Comparison of ENCODE assay signal across 22 cellular contexts in genomic region chr6:166610104-166610503, GRCh38. TPM values are rescaled to one million over a fixed set of nuclear protein-coding genes. Genes with fewer than 3 reads are reported as not detected.
DNase-seq lines count a peak whose midpoint lies in the region; ATAC-seq and TF ChIP-seq lines count a peak whose summit lies in the region.
"Had no signal": no experiment of that assay in that cellular context is flagged by ENCODE, and none has a peak within 500 bp of the region (broad histone marks: within the 10 kb centered on the region; RNA-seq: fewer than 3 reads in every experiment).

No MANE protein-coding gene starts in this region.

- no peak overlapping the region for H2BK5ac ChIP-seq in H9 (ENCODE audit: insufficient read length, low read length)

- H3K9me3 ChIP-seq in A673 (ENCODE audit: low read depth, low read length, poor library complexity, severe bottlenecking) (no peaks in the 10 kb centered on the region), H9 (ENCODE audit: control insufficient read depth, low read depth, low read length) (no peaks in the 10 kb centered on the region), iPS-15b (ENCODE audit: control insufficient read depth, insufficient read depth, low read length) (no peaks in the 10 kb centered on the region), parathyroid adenoma (ENCODE audit: control insufficient read depth, low read length) (no peaks in the 10 kb centered on the region)
- H3K9me3 ChIP-seq: BLaER1, Caco-2, Peyer's patch had no signal

- H3K23me2 ChIP-seq in H9 (ENCODE audit: insufficient read length, low read depth, low read length, poor library complexity, severe bottlenecking): no peaks in the 10 kb centered on the region

- no peaks in the 10 kb centered on the region for H3K27me3 Mint-ChIP-seq in H9 (ENCODE audit: low read depth)
- H3K27me3 Mint-ChIP-seq: CD4-positive, alpha-beta T cell; IgD-negative memory B cell had no signal

- H3K23ac ChIP-seq in H9 (ENCODE audit: insufficient read length, low read depth, low read length): no peak overlapping the region

- H3K79me2 ChIP-seq in H9 (ENCODE audit: insufficient read depth, low read length) (peaks cover 3% of the 10 kb centered on the region; the same call in 1 of the 2 replicates), parathyroid adenoma (peaks cover 35% of the 10 kb centered on the region)

- H3K9me3 Mint-ChIP-seq in H9: no peaks in the 10 kb centered on the region
- H3K9me3 Mint-ChIP-seq: CD4-positive, alpha-beta T cell; IgD-negative memory B cell had no signal

- no peak for TF ChIP-seq CTCF in A673 (conservative IDR thresholded peaks at IDR 0.05; ENCODE audit: low read depth, low read length)
- no peak for TF ChIP-seq CTCF in H9 (conservative IDR thresholded peaks at IDR 0.05)
- no peak for TF ChIP-seq CTCF in parathyroid adenoma (IDR thresholded peaks at IDR 0.05)

- no peak overlapping the region for H2BK12ac ChIP-seq in H9 (ENCODE audit: insufficient read length, low read depth, low read length)

- H4K8ac ChIP-seq in H9 (replicated peaks; ENCODE audit: insufficient read length, low read depth, low read length): no peak overlapping the region

- H3K4me1 Mint-ChIP-seq in H9: peaks cover 23 to 27% of the 10 kb centered on the region in 2 experiments
- H3K4me1 Mint-ChIP-seq: IgD-negative memory B cell had no signal

- no peaks in the 10 kb centered on the region for H3K4me1 ChIP-seq in A673 (ENCODE audit: insufficient read depth, low read length, poor library complexity, severe bottlenecking)
- peaks cover 1% of the 10 kb centered on the region; the same call in 1 of the 2 replicates for H3K4me1 ChIP-seq in H9 (ENCODE audit: insufficient read depth, low read length)
- peaks cover 4% of the 10 kb centered on the region for H3K4me1 ChIP-seq in iPS-15b (ENCODE audit: control insufficient read depth, insufficient read depth, low read length)
- peaks cover 59% of the 10 kb centered on the region for H3K4me1 ChIP-seq in parathyroid adenoma
- H3K4me1 ChIP-seq: BLaER1, Caco-2 had no signal

- no peak overlapping the region for H3K9ac ChIP-seq in H9 (ENCODE audit: extremely low read depth, insufficient read length, low read length)
- peak overlapping the region; percentile 60 for H3K9ac ChIP-seq in iPS-15b (ENCODE audit: low read depth, low read length)
- H3K9ac ChIP-seq in parathyroid adenoma: no peak overlapping the region
- H3K9ac ChIP-seq: BLaER1 had no signal

- peak; percentile 25 for DNase-seq in A673 (ENCODE audit: low spot score)
- no peak for DNase-seq in H9
- no peak for DNase-seq in left lobe of liver (ENCODE audit: low spot score)
- DNase-seq in activated CD4-positive, CD25-positive, alpha-beta regulatory T cell (lab: John Stamatoyannopoulos, UW): no peak
- no peak for DNase-seq in NCI-H128 (lab: John Stamatoyannopoulos, UW; ENCODE audit: unreplicated experiment)
- DNase-seq: ACHN; Caco-2; CD4-positive, alpha-beta T cell; DMS 273 treated with DMSO at 0.1 percent for 48 hours; DMS79 treated with DMSO at 0.1 percent for 48 hours; MV-4-11; NCI-H1105 treated with DMSO at 0.1 percent for 48 hours; NCI-H1694 treated with DMSO at 0.1 percent for 48 hours; NCI-H2081 treated with DMSO at 0.1 percent for 48 hours; NCI-H510A treated with DMSO at 0.1 percent for 48 hours; NCI-H82; Peyer's patch had no signal

- H3K4ac ChIP-seq in H9 (ENCODE audit: low read depth, low read length): no peak overlapping the region

- POLR2A ChIA-PET in A673 (lab: Charles Lee; ENCODE audit: low non-redundant PET): no interaction called here

- H3K36me3 ChIP-seq in A673 (ENCODE audit: insufficient read depth, low read length, poor library complexity, severe bottlenecking): no peaks in the 10 kb centered on the region
- H3K36me3 ChIP-seq in iPS-15b (ENCODE audit: control insufficient read depth, insufficient read depth, low read length): no peaks in the 10 kb centered on the region
- no peaks in the 10 kb centered on the region for H3K36me3 ChIP-seq in parathyroid adenoma (ENCODE audit: control insufficient read depth, insufficient read depth, low read length)
- H3K36me3 ChIP-seq: BLaER1, Peyer's patch had no signal

- CTCF ChIA-PET in A673 (lab: Charles Lee): interaction anchor here (0.7 kb wide), 1 partner anchor 30 kb away, joined by 7 read pairs; no protein-coding TSS in a partner anchor

- H3K27ac ChIP-seq in A673 (ENCODE audit: low read depth, low read length, poor library complexity, severe bottlenecking): no peak overlapping the region
- H3K27ac ChIP-seq in H9 (ENCODE audit: insufficient read length, low read depth, low read length): no peak overlapping the region
- H3K27ac ChIP-seq in parathyroid adenoma: peak overlapping the region; percentile 37
- H3K27ac ChIP-seq: BLaER1 had no signal

- intact Hi-C loops in A673 (cut with micrococcal nuclease; ENCODE audit: unreplicated experiment): no loop called here

- H3K36me3 Mint-ChIP-seq in H9 (ENCODE audit: insufficient read depth in 1 of 3, low read depth in 3 of 3): peaks cover 0 to 3% (median 0%) of the 10 kb centered on the region in 3 experiments; a peak in 2 of 7 replicates
- H3K36me3 Mint-ChIP-seq: IgD-negative memory B cell had no signal

- no peak overlapping the region for H4K5ac ChIP-seq in H9 (ENCODE audit: insufficient read length, low read depth, low read length)

- H3K14ac ChIP-seq in H9 (ENCODE audit: insufficient read depth, low read length): no peak overlapping the region

- peaks cover 2% of the 10 kb centered on the region for H3K79me1 ChIP-seq in H9 (ENCODE audit: insufficient read depth, low read depth, low read length, poor library complexity, severe bottlenecking)

- H3K27me3 ChIP-seq in A673 (replicated peaks; ENCODE audit: insufficient read depth, low read depth, low read length, poor library complexity): no peaks in the 10 kb centered on the region
- H3K27me3 ChIP-seq in H9 (ENCODE audit: insufficient read depth, low read length): no peaks in the 10 kb centered on the region
- H3K27me3 ChIP-seq in iPS-15b (ENCODE audit: control insufficient read depth, insufficient read depth, low read length): no peaks in the 10 kb centered on the region
- no peaks in the 10 kb centered on the region for H3K27me3 ChIP-seq in parathyroid adenoma (ENCODE audit: control insufficient read depth, insufficient read depth, low read length)
- H3K27me3 ChIP-seq: BLaER1, Peyer's patch had no signal

- H3K18ac ChIP-seq in H9 (ENCODE audit: insufficient read length, low read depth, low read length): no peak overlapping the region

- H3K4me3 Mint-ChIP-seq in H9: peak overlapping the region in 1 of 2 experiments; percentile 61; a peak in 3 of 5 replicates
- H3K4me3 Mint-ChIP-seq: CD4-positive, alpha-beta T cell; IgD-negative memory B cell had no signal

- H3K4me3 ChIP-seq in A673 (ENCODE audit: low read depth, low read length, poor library complexity, severe bottlenecking): no peak overlapping the region
- H3K4me3 ChIP-seq in iPS-15b (ENCODE audit: low read depth, low read length): no peak overlapping the region
- no peak overlapping the region for H3K4me3 ChIP-seq in parathyroid adenoma (ENCODE audit: low read depth, low read length)
- H3K4me3 ChIP-seq: BLaER1, Peyer's patch had no signal

- H3K4me2 ChIP-seq in H9 (ENCODE audit: insufficient read depth, insufficient read length, low read length) (no peak overlapping the region), parathyroid adenoma (ENCODE audit: low read length) (no peak overlapping the region)
- H3K4me2 ChIP-seq: BLaER1 had no signal

- no peak overlapping the region for H2BK120ac ChIP-seq in H9 (ENCODE audit: low read depth, low read length, poor library complexity, severe bottlenecking)

- ATAC-seq in left lobe of liver: no peak
- ATAC-seq: SK-N-SH treated with all-trans-retinoic acid at 6 μM for 48 hours had no signal

- no peak overlapping the region for H3T11ph ChIP-seq in H9 (ENCODE audit: low read length)

- no peak overlapping the region for H2BK15ac ChIP-seq in H9 (ENCODE audit: low read depth, low read length)

- WGBS in H9 (ENCODE audit: extremely low coverage, insufficient read length, low lambda C conversion rate): no CpG with 5 or more reads among the region's 9 CpGs

- no peak overlapping the region for H2AFZ ChIP-seq in H9 (ENCODE audit: low read length)
- no peak overlapping the region for H2AFZ ChIP-seq in parathyroid adenoma

- H2AK5ac ChIP-seq in H9 (ENCODE audit: insufficient read length, low read length): peak overlapping the region; percentile 30

- peak overlapping the region; percentile 4 to 41 (median 14); a peak in 5 of 7 replicates for H3K27ac Mint-ChIP-seq in H9
- H3K27ac Mint-ChIP-seq: CD4-positive, alpha-beta T cell; IgD-negative memory B cell had no signal

- BruUV-seq in A673 (replicated peaks; lab: Mats Ljungman, UMichigan): no TSS peak

- H4K91ac ChIP-seq in H9 (ENCODE audit: insufficient read length, low read depth, low read length): no peak overlapping the region

- no peaks in the 10 kb centered on the region for H4K20me1 ChIP-seq in H9 (ENCODE audit: control insufficient read depth, insufficient read depth, insufficient read length)
- H4K20me1 ChIP-seq: BLaER1 had no signal

- H2BK20ac ChIP-seq in H9 (ENCODE audit: low read depth, low read length, poor library complexity, severe bottlenecking): no peak overlapping the region

- no peak overlapping the region for H3K56ac ChIP-seq in H9 (ENCODE audit: insufficient read length, low read depth, low read length)

RNA-seq across cellular contexts. Expression of gene RPS6KA2, which starts 16.9 kb away (rescaled TPM):
- total RNA-seq in A673 (2021): 30.1 and 37.8 TPM in 2 replicates
- total RNA-seq in H9 (2021): 10.4 and 12.3 TPM in 2 replicates
- 12.4 TPM for total RNA-seq in left lobe of liver

RNA-seq across cellular contexts. Expression of gene RAMACL, which starts 23.6 kb away (rescaled TPM):
- 0.77 and 2.2 TPM in 2 replicates for total RNA-seq in A673 (2021)
- 0.28 and 0.29 TPM in 2 replicates for total RNA-seq in H9 (2021)
- total RNA-seq in left lobe of liver: 0.28 TPM
